ENCODE assay signal across 20 cellular contexts in genomic region chr18:5518179-5518770, GRCh38. TPM values are rescaled to one million over a fixed set of nuclear protein-coding genes. Genes with fewer than 3 reads are reported as not detected.
A peak's percentile ranks its signal among the peaks of the same experiment; 100 is the strongest.
DNase-seq lines count a peak whose midpoint lies in the region; ATAC-seq and TF ChIP-seq lines count a peak whose summit lies in the region.
"Had no signal": no experiment of that assay in that cellular context is flagged by ENCODE, and none has a peak within 500 bp of the region (broad histone marks: within the 10 kb centered on the region; RNA-seq: fewer than 3 reads in every experiment).

No MANE protein-coding gene starts in this region.

- POLR2A ChIA-PET in HEK293 (lab: Yijun Ruan, JAX), result interaction anchor here (0.6 to 1.2 kb wide), 3 partner anchors 10 to 225 kb away, joined by 3 read pairs; no protein-coding TSS in a partner anchor

- ATAC-seq in HG03469 (IDR thresholded peaks at IDR 0.05; ENCODE audit: unreplicated experiment) (no peak), mucosa of descending colon (no peak)

- H3K4me1 ChIP-seq in HEK293 (ENCODE audit: control insufficient read depth, insufficient read depth, low read length), result peaks cover 57% of the 10 kb centered on the region
- H3K4me1 ChIP-seq in suprapubic skin, result peaks cover 25% of the 10 kb centered on the region
- no peaks in the 10 kb centered on the region for H3K4me1 ChIP-seq in mucosa of descending colon (ENCODE audit: low read depth)
- H3K4me1 ChIP-seq: prostate gland had no signal

- H3K36me3 ChIP-seq in HEK293 (ENCODE audit: control insufficient read depth in 2 of 2, insufficient read depth in 1 of 2, low read length in 2 of 2) (no peaks in the 10 kb centered on the region), suprapubic skin (no peaks in the 10 kb centered on the region), mucosa of descending colon (ENCODE audit: low read depth) (no peaks in the 10 kb centered on the region)
- H3K36me3 ChIP-seq: esophagus squamous epithelium, prostate gland had no signal

- 84% methylated on average over 10 of the region's 10 CpGs for WGBS in suprapubic skin

- peak; percentile 57 for DNase-seq in astrocyte of the spinal cord (ENCODE audit: low read depth, low spot score)
- DNase-seq in fibroblast of peridontal ligament (ENCODE audit: extremely low read depth), result peak; percentile 38
- no peak for DNase-seq in suprapubic skin (ENCODE audit: low spot score in 2 of 2)
- DNase-seq in DMS 273 (lab: John Stamatoyannopoulos, UW; ENCODE audit: unreplicated experiment), result no peak
- no peak for DNase-seq in mucosa of descending colon
- DNase-seq: activated CD4-positive, alpha-beta T cell treated with anti-CD3 and anti-CD28 coated beads for 48 hours; activated naive CD4-positive, alpha-beta T cell; activated T-cell treated with anti-CD3 and anti-CD28 coated beads, Interleukin-2, amount 50 U/mL, for 48 hours; CD4-positive, CD25-positive, alpha-beta regulatory T cell; esophagus squamous epithelium; HCEC 1CT; NCI-H1105; NCI-H2081; NCI-H226; NCI-H748 treated with DMSO at 0.1 percent for 48 hours; stimulated activated CD4-positive, alpha-beta T cell treated with anti-CD3 and anti-CD28 coated beads, Interleukin-1b, Interleukin-23, amount 100 ng/mL, for 48 hours had no signal

- no peaks in the 10 kb centered on the region for H3K27me3 ChIP-seq in suprapubic skin
- H3K27me3 ChIP-seq: esophagus squamous epithelium had no signal

- H3K4me3 ChIP-seq in HEK293 (ENCODE audit: low read depth, low read length) (peak overlapping the region; percentile 9), astrocyte of the spinal cord (ENCODE audit: low read depth, low read length) (no peak overlapping the region), suprapubic skin (no peak overlapping the region), mucosa of descending colon (no peak overlapping the region)
- H3K4me3 ChIP-seq: prostate gland had no signal

- TF ChIP-seq CTCF in HEK293 (tag by site-specific recombination; IDR thresholded peaks at IDR 0.05), result no peak
- TF ChIP-seq CTCF in astrocyte of the spinal cord (IDR thresholded peaks at IDR 0.05; ENCODE audit: low read depth, low read length), result no peak
- TF ChIP-seq CTCF in suprapubic skin (IDR thresholded peaks at IDR 0.05), result no peak
- TF ChIP-seq CTCF in mucosa of descending colon (IDR thresholded peaks at IDR 0.05), result no peak

- no peak for TF ChIP-seq POLR2A in suprapubic skin (IDR thresholded peaks at IDR 0.05)

- no peaks in the 10 kb centered on the region for H3K9me3 ChIP-seq in HEK293 (ENCODE audit: control insufficient read depth, insufficient read depth, low read depth, low read length)
- no peaks in the 10 kb centered on the region for H3K9me3 ChIP-seq in suprapubic skin
- H3K9me3 ChIP-seq in mucosa of descending colon, result no peaks in the 10 kb centered on the region
- H3K9me3 ChIP-seq: esophagus squamous epithelium, prostate gland had no signal

- peak overlapping the region; percentile 43 for H3K27ac ChIP-seq in HEK293 (ENCODE audit: extremely low read depth, low read depth, low read length)
- H3K27ac ChIP-seq in suprapubic skin, result peak overlapping the region; percentile 16
- H3K27ac ChIP-seq: prostate gland, VCaP had no signal

- TF ChIP-seq EP300 in suprapubic skin (IDR thresholded peaks at IDR 0.05), result no peak

- intact Hi-C loops in mucosa of descending colon (cut with DNase I, micrococcal nuclease), result no loop called here

- in situ Hi-C loops in astrocyte of the spinal cord (cut with HindIII; ENCODE audit: low sequenced_read_pairs), result no loop called here

- CTCF ChIA-PET in HEK293 (lab: Yijun Ruan, JAX), result interaction anchor here (0.9 to 1.2 kb wide), 2 partner anchors 8 to 28 kb away, joined by 3 to 4 read pairs; no protein-coding TSS in a partner anchor

TF ChIP-seq in HEK293, 187 proteins besides CTCF, POLR2A, EP300 and RAD21:
- TF ChIP-seq SCRT2 (tag by site-specific recombination; IDR thresholded peaks at IDR 0.05) (no peak), WT1 (tag by site-specific recombination; IDR thresholded peaks at IDR 0.05) (peak; percentile 75), ZNF561 (tag by site-specific recombination; IDR thresholded peaks at IDR 0.05; ENCODE audit: borderline replicate concordance) (no peak), ZBTB48 (tag by site-specific recombination; IDR thresholded peaks at IDR 0.05) (0 out of 2 replicates have a peak, but pooled peaks have one; percentile 37), ZFHX2 (tag by site-specific recombination; conservative IDR thresholded peaks at IDR 0.05) (peak; percentile 63), ZNF664 (tag by site-specific recombination; IDR thresholded peaks at IDR 0.05) (no peak), IKZF3 (tag by site-specific recombination; IDR thresholded peaks at IDR 0.05) (no peak), EGR2 (tag by site-specific recombination; IDR thresholded peaks at IDR 0.05; ENCODE audit: low read depth) (peak; percentile 72), KLF9 (tag by site-specific recombination; IDR thresholded peaks at IDR 0.05; ENCODE audit: low read depth) (peak; percentile 57), ZNF292 (tag by site-specific recombination; IDR thresholded peaks at IDR 0.05; ENCODE audit: borderline replicate concordance, low read depth) (no peak), KLF1 (tag by site-specific recombination; IDR thresholded peaks at IDR 0.05) (peak; percentile 98), ZNF600 (tag by site-specific recombination; IDR thresholded peaks at IDR 0.05) (peak; percentile 56), ZNF211 (tag by site-specific recombination; IDR thresholded peaks at IDR 0.05; ENCODE audit: low read depth) (no peak), KLF17 (tag by site-specific recombination; IDR thresholded peaks at IDR 0.05) (peak; percentile 46; the same call in 1 of the 2 replicates)
- TF ChIP-seq, protein P1, sequence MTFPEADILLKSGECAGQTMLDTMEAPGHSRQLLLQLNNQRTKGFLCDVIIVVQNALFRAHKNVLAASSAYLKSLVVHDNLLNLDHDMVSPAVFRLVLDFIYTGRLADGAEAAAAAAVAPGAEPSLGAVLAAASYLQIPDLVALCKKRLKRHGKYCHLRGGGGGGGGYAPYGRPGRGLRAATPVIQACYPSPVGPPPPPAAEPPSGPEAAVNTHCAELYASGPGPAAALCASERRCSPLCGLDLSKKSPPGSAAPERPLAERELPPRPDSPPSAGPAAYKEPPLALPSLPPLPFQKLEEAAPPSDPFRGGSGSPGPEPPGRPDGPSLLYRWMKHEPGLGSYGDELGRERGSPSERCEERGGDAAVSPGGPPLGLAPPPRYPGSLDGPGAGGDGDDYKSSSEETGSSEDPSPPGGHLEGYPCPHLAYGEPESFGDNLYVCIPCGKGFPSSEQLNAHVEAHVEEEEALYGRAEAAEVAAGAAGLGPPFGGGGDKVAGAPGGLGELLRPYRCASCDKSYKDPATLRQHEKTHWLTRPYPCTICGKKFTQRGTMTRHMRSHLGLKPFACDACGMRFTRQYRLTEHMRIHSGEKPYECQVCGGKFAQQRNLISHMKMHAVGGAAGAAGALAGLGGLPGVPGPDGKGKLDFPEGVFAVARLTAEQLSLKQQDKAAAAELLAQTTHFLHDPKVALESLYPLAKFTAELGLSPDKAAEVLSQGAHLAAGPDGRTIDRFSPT (tag by site-specific recombination; IDR thresholded peaks at IDR 0.05), result no peak

RNA-seq across cellular contexts. Expression of gene EPB41L3, which starts 25.5 kb away (rescaled TPM):
- 10 to 100 TPM in 3 of 4 donors, 1 to 10 TPM in 1; 9.6 to 37.0 (median 13.5) TPM for total RNA-seq in suprapubic skin
- total RNA-seq in mucosa of descending colon, result 10 to 100 TPM; 83.3 to 98.9 (median 97.3) TPM

Comparison
In these comparisons a context has a peak if more than half of its experiments do, and no peak if none do; other contexts are left out.
1. DNase-seq: peak in astrocyte of the spinal cord (single experiment) and fibroblast of peridontal ligament (single experiment); none in suprapubic skin (0 of 2), DMS 273 (single experiment) and mucosa of descending colon (0 of 3).